8 cellular contexts compared by ENCODE assay signal in the genomic region with DNA sequence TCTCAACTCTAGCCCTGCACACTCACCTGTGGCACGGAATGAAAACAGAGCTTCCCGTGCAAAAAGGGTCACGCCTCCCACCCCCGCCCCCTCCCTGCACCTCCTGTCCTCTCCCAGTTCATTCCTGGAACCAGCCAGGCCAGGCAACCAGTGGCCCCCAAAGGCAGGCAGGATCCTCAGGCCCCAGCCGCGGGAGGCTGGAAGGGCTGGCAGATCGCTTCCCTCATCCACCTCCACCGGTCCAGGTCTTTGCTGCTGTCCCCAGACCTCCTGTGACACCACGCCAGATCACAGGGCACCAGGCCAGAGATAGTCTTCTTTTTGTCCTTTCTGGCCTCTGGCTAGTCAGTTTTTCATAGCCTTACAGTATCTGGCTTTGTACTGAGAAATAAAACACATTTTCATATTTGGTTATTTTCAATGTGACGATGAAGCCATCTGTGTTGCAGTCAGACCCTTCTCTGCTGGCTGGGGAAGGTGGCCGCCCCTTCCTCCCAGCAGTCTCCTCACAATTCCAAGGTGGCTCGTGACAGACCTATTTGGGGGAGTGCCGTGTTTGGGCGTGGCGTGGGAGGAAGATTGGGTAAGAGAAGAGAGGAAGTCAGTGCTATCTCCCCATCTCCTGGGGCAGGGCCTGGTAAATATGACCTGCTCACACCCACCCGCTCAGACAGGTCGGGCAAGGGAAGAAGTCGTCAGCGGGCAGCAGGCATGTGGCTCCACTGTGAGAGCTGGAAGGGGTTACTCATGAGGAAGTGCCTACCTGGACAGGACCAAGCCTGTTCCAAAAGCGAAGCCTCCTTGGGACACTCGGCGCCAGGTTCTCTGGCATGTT. TPM values are rescaled to one million over a fixed set of nuclear protein-coding genes. Genes with fewer than 3 reads are reported as not detected.
DNase-seq lines count a peak whose midpoint lies in the region; ATAC-seq and TF ChIP-seq lines count a peak whose summit lies in the region.

No MANE protein-coding gene starts in this region.

- H3K27me3 ChIP-seq in upper lobe of left lung = no peaks in the 10 kb centered on the region

- TF ChIP-seq EP300 in upper lobe of left lung (IDR thresholded peaks at IDR 0.05) = no peak

- intact Hi-C loops in left colon (cut with DNase I, micrococcal nuclease) = no loop called here

- 68% methylated on average over 22 of the region's 22 CpGs for WGBS in upper lobe of left lung, 2 donors

- no peak for TF ChIP-seq POLR2A in upper lobe of left lung (IDR thresholded peaks at IDR 0.05)

- TF ChIP-seq CTCF in upper lobe of left lung (IDR thresholded peaks at IDR 0.05) = no peak

- peak overlapping the region; percentile 31 to 58 (median 42) for H3K27ac ChIP-seq in upper lobe of left lung

- H3K4me3 ChIP-seq in upper lobe of left lung = no peak overlapping the region

- no peaks in the 10 kb centered on the region for H3K9me3 ChIP-seq in upper lobe of left lung

- ATAC-seq in left colon (peak; percentile 67), upper lobe of left lung (ENCODE audit: low FRiP score in 2 of 2) (no peak), HG03342 (IDR thresholded peaks at IDR 0.05; ENCODE audit: unreplicated experiment) (no peak)

- peaks cover 14 to 43% (median 29%) of the 10 kb centered on the region in 4 donors for H3K36me3 ChIP-seq in upper lobe of left lung

- DNase-seq in activated CD8-positive, alpha-beta memory T cell treated with anti-CD3 and anti-CD28 coated beads, Interleukin-2, amount 50 U/mL, for 4 hours = peak; percentile 51
- DNase-seq in activated CD8-positive, alpha-beta memory T cell treated with anti-CD3 and anti-CD28 coated beads for 24 hours = no peak
- DNase-seq in activated T-cell treated with anti-CD3 and anti-CD28 coated beads for 4 hours = peak; percentile 44
- peak; percentile 79 to 94 for DNase-seq in left colon
- DNase-seq in upper lobe of left lung = peak in 1 of 2 donors; percentile 71
- DNase-seq in GOT3 (lab: John Stamatoyannopoulos, UW) = no peak
- no peak for DNase-seq in COR-L47 (lab: John Stamatoyannopoulos, UW)

- peaks cover 6 to 17% (median 11%) of the 10 kb centered on the region in 4 donors for H3K4me1 ChIP-seq in upper lobe of left lung

RNA-seq across cellular contexts. Expression of gene SSH3, which starts 9.1 kb away (rescaled TPM):
- 10 to 100 TPM; 74.9 to 79.3 TPM for total RNA-seq in left colon
- 10 to 100 TPM; 35.9 to 99.2 (median 53.8) TPM for total RNA-seq in upper lobe of left lung

RNA-seq across cellular contexts. Expression of gene ANKRD13D, which starts 23.3 kb away (rescaled TPM):
- total RNA-seq in left colon (10 to 100 TPM; 26.9 to 29.6 TPM), upper lobe of left lung (100 to 1,000 TPM in 2 of 6 donors, 10 to 100 TPM in 4; 47.4 to 221 (median 78.3) TPM)

RNA-seq across cellular contexts. Expression of gene POLD4, which starts 40.9 kb away (rescaled TPM):
- total RNA-seq in left colon (100 to 1,000 TPM; 237 to 262 TPM), upper lobe of left lung (100 to 1,000 TPM in 4 of 6 donors, 10 to 100 TPM in 2; 55.5 to 173 (median 106) TPM)

RNA-seq across cellular contexts. Expression of gene GRK2, which starts 46.1 kb away (rescaled TPM):
- total RNA-seq in left colon (100 to 1,000 TPM in 1 of 2 donors, 10 to 100 TPM in 1; 95.8 to 119 TPM), upper lobe of left lung (100 to 1,000 TPM in 4 of 6 donors, 10 to 100 TPM in 2; 76.9 to 232 (median 117) TPM)

Comparison
In these comparisons a context has a peak if more than half of its experiments do, and no peak if none do; other contexts are left out.
1. DNase-seq: peak in activated CD8-positive, alpha-beta memory T cell treated with anti-CD3 and anti-CD28 coated beads, Interleukin-2, amount 50 U/mL, for 4 hours (single experiment), activated T-cell treated with anti-CD3 and anti-CD28 coated beads for 4 hours (single experiment) and left colon (2 of 2); none in activated CD8-positive, alpha-beta memory T cell treated with anti-CD3 and anti-CD28 coated beads for 24 hours (single experiment), GOT3 (single experiment) and COR-L47 (single experiment).